Comparison of ENCODE assay signal across 1 cellular context in the genomic region with DNA sequence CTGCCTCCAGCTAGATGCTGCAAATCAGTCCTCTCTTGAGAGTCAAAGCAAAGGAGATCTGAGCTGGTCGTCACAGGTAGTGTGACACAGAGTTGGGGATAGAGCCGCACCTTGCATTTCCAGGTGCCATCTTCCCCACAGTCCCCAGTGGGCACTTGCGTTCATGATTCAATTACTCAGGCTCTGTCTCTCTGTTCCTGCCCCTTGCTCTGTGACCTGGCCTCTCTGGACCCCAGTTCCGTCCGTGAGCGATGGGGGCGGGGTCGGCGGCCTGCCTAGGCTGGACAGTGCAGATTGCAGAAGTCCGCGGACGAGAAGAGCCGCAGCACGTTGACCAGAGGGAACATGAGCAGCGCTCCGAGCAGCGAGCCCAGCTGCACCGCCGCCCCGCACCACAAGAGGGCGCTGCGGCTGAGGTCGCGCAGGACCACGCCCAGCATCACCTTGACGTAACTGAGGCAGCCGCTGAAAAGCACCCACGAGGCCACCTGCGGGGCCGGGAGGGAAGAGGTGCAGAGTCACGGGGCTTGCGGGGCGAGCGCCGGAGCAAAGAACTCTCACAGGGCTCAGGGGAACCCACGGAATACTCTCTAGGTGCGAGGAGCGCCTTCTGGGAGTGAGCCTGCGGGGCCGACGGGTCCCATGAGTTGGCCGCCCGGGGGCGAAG.
TF ChIP-seq lines count a peak whose summit lies in the region.

No MANE protein-coding gene starts in this region.

TF ChIP-seq in K562, 482 proteins besides CTCF, POLR2A, EP300 and RAD21 (continued from another document and continues in another):
- TF ChIP-seq, protein P1, sequence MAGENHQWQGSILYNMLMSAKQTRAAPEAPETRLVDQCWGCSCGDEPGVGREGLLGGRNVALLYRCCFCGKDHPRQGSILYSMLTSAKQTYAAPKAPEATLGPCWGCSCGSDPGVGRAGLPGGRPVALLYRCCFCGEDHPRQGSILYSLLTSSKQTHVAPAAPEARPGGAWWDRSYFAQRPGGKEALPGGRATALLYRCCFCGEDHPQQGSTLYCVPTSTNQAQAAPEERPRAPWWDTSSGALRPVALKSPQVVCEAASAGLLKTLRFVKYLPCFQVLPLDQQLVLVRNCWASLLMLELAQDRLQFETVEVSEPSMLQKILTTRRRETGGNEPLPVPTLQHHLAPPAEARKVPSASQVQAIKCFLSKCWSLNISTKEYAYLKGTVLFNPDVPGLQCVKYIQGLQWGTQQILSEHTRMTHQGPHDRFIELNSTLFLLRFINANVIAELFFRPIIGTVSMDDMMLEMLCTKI (IDR thresholded peaks at IDR 0.05; ENCODE audit: partially characterized antibody) = no peak
- no peak for TF ChIP-seq SREBF1 (IDR thresholded peaks at IDR 0.05; ENCODE audit: borderline replicate concordance, low read depth, low read length)
- TF ChIP-seq, protein P2, sequence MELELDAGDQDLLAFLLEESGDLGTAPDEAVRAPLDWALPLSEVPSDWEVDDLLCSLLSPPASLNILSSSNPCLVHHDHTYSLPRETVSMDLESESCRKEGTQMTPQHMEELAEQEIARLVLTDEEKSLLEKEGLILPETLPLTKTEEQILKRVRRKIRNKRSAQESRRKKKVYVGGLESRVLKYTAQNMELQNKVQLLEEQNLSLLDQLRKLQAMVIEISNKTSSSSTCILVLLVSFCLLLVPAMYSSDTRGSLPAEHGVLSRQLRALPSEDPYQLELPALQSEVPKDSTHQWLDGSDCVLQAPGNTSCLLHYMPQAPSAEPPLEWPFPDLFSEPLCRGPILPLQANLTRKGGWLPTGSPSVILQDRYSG (tag; conservative IDR thresholded peaks at IDR 0.05; ENCODE audit: low read depth) = no peak
- TF ChIP-seq, protein P3, sequence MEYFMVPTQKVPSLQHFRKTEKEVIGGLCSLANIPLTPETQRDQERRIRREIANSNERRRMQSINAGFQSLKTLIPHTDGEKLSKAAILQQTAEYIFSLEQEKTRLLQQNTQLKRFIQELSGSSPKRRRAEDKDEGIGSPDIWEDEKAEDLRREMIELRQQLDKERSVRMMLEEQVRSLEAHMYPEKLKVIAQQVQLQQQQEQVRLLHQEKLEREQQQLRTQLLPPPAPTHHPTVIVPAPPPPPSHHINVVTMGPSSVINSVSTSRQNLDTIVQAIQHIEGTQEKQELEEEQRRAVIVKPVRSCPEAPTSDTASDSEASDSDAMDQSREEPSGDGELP (CRISPR knock-in tag; IDR thresholded peaks at IDR 0.05; ENCODE audit: borderline replicate concordance) = peak; percentile 88; the same call in 1 of the 2 replicates
- TF ChIP-seq, protein P4, sequence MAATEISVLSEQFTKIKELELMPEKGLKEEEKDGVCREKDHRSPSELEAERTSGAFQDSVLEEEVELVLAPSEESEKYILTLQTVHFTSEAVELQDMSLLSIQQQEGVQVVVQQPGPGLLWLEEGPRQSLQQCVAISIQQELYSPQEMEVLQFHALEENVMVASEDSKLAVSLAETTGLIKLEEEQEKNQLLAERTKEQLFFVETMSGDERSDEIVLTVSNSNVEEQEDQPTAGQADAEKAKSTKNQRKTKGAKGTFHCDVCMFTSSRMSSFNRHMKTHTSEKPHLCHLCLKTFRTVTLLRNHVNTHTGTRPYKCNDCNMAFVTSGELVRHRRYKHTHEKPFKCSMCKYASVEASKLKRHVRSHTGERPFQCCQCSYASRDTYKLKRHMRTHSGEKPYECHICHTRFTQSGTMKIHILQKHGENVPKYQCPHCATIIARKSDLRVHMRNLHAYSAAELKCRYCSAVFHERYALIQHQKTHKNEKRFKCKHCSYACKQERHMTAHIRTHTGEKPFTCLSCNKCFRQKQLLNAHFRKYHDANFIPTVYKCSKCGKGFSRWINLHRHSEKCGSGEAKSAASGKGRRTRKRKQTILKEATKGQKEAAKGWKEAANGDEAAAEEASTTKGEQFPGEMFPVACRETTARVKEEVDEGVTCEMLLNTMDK (IDR thresholded peaks at IDR 0.05; ENCODE audit: borderline replicate concordance, insufficient read depth, low read depth, low read length, poor library complexity, severe bottlenecking) = peak; percentile 75
- peak; percentile 29; the same call in 1 of the 2 replicates for TF ChIP-seq GABPB1 (CRISPR knock-in tag; IDR thresholded peaks at IDR 0.05)
- 0 out of 2 replicates have a peak, but pooled peaks have one; percentile 19 for TF ChIP-seq TOE1 (IDR thresholded peaks at IDR 0.05; ENCODE audit: borderline replicate concordance)
- TF ChIP-seq TOE1 (CRISPR knock-in tag; IDR thresholded peaks at IDR 0.05; ENCODE audit: borderline replicate concordance, low read depth) = 0 out of 2 replicates have a peak, but pooled peaks have one; percentile 71
- TF ChIP-seq FOXK1 (CRISPR knock-in tag; IDR thresholded peaks at IDR 0.05; ENCODE audit: borderline replicate concordance) = 0 out of 2 replicates have a peak, but pooled peaks have one; percentile 26
- no peak for TF ChIP-seq HDAC3 (IDR thresholded peaks at IDR 0.05; ENCODE audit: borderline replicate concordance, partially characterized antibody)
- TF ChIP-seq ZEB2 (IDR thresholded peaks at IDR 0.05) = peak; percentile 85
- no peak for TF ChIP-seq ZC3H8 (IDR thresholded peaks at IDR 0.05)
- peak; percentile 42; the same call in 1 of the 2 replicates for TF ChIP-seq SAFB (IDR thresholded peaks at IDR 0.05; ENCODE audit: borderline replicate concordance, low read depth, low read length)
- TF ChIP-seq CHD2 (IDR thresholded peaks at IDR 0.05; ENCODE audit: low read depth, low read length) = no peak
- TF ChIP-seq ZKSCAN1 (IDR thresholded peaks at IDR 0.05; ENCODE audit: low read depth, low read length) = no peak
- peak; percentile 95 for TF ChIP-seq SP1 (CRISPR knock-in tag; IDR thresholded peaks at IDR 0.05)
- TF ChIP-seq WHSC1 (IDR thresholded peaks at IDR 0.05; ENCODE audit: low read length) = no peak
- TF ChIP-seq, protein P5, sequence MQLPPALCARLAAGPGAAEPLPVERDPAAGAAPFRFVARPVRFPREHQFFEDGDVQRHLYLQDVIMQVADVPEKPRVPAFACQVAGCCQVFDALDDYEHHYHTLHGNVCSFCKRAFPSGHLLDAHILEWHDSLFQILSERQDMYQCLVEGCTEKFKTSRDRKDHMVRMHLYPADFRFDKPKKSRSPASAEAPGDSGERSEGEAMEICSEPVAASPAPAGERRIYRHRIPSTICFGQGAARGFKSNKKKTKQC (CRISPR knock-in tag; IDR thresholded peaks at IDR 0.05) = no peak
- TF ChIP-seq MED1 (CRISPR knock-in tag; IDR thresholded peaks at IDR 0.05; ENCODE audit: borderline replicate concordance) = no peak
- no peak for TF ChIP-seq TCF7 (IDR thresholded peaks at IDR 0.05; ENCODE audit: borderline replicate concordance)
- TF ChIP-seq NR2C1 (IDR thresholded peaks at IDR 0.05) = no peak
- no peak for TF ChIP-seq NR2C1 (tag; IDR thresholded peaks at IDR 0.05)
- TF ChIP-seq ZFP30 (CRISPR knock-in tag; IDR thresholded peaks at IDR 0.05; ENCODE audit: borderline replicate concordance) = no peak
- TF ChIP-seq, protein P6, sequence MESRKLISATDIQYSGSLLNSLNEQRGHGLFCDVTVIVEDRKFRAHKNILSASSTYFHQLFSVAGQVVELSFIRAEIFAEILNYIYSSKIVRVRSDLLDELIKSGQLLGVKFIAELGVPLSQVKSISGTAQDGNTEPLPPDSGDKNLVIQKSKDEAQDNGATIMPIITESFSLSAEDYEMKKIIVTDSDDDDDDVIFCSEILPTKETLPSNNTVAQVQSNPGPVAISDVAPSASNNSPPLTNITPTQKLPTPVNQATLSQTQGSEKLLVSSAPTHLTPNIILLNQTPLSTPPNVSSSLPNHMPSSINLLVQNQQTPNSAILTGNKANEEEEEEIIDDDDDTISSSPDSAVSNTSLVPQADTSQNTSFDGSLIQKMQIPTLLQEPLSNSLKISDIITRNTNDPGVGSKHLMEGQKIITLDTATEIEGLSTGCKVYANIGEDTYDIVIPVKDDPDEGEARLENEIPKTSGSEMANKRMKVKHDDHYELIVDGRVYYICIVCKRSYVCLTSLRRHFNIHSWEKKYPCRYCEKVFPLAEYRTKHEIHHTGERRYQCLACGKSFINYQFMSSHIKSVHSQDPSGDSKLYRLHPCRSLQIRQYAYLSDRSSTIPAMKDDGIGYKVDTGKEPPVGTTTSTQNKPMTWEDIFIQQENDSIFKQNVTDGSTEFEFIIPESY (CRISPR knock-in tag; IDR thresholded peaks at IDR 0.05) = peak; percentile 59; the same call in 1 of the 2 replicates
- TF ChIP-seq, protein P7, sequence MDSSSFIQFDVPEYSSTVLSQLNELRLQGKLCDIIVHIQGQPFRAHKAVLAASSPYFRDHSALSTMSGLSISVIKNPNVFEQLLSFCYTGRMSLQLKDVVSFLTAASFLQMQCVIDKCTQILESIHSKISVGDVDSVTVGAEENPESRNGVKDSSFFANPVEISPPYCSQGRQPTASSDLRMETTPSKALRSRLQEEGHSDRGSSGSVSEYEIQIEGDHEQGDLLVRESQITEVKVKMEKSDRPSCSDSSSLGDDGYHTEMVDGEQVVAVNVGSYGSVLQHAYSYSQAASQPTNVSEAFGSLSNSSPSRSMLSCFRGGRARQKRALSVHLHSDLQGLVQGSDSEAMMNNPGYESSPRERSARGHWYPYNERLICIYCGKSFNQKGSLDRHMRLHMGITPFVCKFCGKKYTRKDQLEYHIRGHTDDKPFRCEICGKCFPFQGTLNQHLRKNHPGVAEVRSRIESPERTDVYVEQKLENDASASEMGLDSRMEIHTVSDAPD (CRISPR knock-in tag; IDR thresholded peaks at IDR 0.05) = no peak
- TF ChIP-seq CREM (IDR thresholded peaks at IDR 0.05; ENCODE audit: low read depth) = peak; percentile 82
- 0 out of 2 replicates have a peak, but pooled peaks have one; percentile 40 for TF ChIP-seq RBFOX2 (IDR thresholded peaks at IDR 0.05; ENCODE audit: low read depth, low read length)
- TF ChIP-seq ZNF124 (CRISPR knock-in tag; IDR thresholded peaks at IDR 0.05) = no peak
- TF ChIP-seq, protein P8, sequence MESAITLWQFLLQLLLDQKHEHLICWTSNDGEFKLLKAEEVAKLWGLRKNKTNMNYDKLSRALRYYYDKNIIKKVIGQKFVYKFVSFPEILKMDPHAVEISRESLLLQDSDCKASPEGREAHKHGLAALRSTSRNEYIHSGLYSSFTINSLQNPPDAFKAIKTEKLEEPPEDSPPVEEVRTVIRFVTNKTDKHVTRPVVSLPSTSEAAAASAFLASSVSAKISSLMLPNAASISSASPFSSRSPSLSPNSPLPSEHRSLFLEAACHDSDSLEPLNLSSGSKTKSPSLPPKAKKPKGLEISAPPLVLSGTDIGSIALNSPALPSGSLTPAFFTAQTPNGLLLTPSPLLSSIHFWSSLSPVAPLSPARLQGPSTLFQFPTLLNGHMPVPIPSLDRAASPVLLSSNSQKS (CRISPR knock-in tag; IDR thresholded peaks at IDR 0.05) = no peak
- no peak for TF ChIP-seq IFI16 (CRISPR knock-in tag; IDR thresholded peaks at IDR 0.05)
- TF ChIP-seq ZNF431 (CRISPR knock-in tag; IDR thresholded peaks at IDR 0.05) = no peak
- TF ChIP-seq NR2F6 (CRISPR knock-in tag; IDR thresholded peaks at IDR 0.05) = no peak
- no peak for TF ChIP-seq SMARCA5 (IDR thresholded peaks at IDR 0.05)
- TF ChIP-seq TCF3 (CRISPR knock-in tag; IDR thresholded peaks at IDR 0.05) = peak; percentile 47; the same call in 1 of the 2 replicates
- TF ChIP-seq SMAD2 (IDR thresholded peaks at IDR 0.05; ENCODE audit: low read depth, low read length) = no peak
- TF ChIP-seq FOXP1 (CRISPR knock-in tag; IDR thresholded peaks at IDR 0.05) = 0 out of 2 replicates have a peak, but pooled peaks have one; percentile 53
- peak in 2 of 3 experiments; percentile 8 to 23 for TF ChIP-seq YY1 (IDR thresholded peaks at IDR 0.05; ENCODE audit: borderline replicate concordance in 1 of 3, control insufficient read depth in 1 of 3, extremely low read depth in 1 of 3, insufficient read depth in 3 of 3, insufficient read length in 1 of 3, insufficient replicate concordance in 2 of 3, low read depth in 1 of 3, low read length in 2 of 3)
- TF ChIP-seq, protein P9, sequence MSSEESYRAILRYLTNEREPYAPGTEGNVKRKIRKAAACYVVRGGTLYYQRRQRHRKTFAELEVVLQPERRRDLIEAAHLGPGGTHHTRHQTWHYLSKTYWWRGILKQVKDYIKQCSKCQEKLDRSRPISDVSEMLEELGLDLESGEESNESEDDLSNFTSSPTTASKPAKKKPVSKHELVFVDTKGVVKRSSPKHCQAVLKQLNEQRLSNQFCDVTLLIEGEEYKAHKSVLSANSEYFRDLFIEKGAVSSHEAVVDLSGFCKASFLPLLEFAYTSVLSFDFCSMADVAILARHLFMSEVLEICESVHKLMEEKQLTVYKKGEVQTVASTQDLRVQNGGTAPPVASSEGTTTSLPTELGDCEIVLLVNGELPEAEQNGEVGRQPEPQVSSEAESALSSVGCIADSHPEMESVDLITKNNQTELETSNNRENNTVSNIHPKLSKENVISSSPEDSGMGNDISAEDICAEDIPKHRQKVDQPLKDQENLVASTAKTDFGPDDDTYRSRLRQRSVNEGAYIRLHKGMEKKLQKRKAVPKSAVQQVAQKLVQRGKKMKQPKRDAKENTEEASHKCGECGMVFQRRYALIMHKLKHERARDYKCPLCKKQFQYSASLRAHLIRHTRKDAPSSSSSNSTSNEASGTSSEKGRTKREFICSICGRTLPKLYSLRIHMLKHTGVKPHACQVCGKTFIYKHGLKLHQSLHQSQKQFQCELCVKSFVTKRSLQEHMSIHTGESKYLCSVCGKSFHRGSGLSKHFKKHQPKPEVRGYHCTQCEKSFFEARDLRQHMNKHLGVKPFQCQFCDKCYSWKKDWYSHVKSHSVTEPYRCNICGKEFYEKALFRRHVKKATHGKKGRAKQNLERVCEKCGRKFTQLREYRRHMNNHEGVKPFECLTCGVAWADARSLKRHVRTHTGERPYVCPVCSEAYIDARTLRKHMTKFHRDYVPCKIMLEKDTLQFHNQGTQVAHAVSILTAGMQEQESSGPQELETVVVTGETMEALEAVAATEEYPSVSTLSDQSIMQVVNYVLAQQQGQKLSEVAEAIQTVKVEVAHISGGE (CRISPR knock-in tag; IDR thresholded peaks at IDR 0.05) = 0 out of 6 replicates have a peak, but pooled peaks of 1 of the 3 experiments have one; percentile 23
- no peak for TF ChIP-seq NFATC3 (IDR thresholded peaks at IDR 0.05)
- no peak for TF ChIP-seq TEAD2 (tag; IDR thresholded peaks at IDR 0.05)
- TF ChIP-seq IRF2 (CRISPR knock-in tag; IDR thresholded peaks at IDR 0.05) = no peak
- no peak for TF ChIP-seq MCM2 (IDR thresholded peaks at IDR 0.05; ENCODE audit: low read depth)
- no peak; the same call in 1 of the 2 replicates for TF ChIP-seq NR2C2 (CRISPR knock-in tag; IDR thresholded peaks at IDR 0.05)
- peak; percentile 42; the same call in 1 of the 2 replicates for TF ChIP-seq NR2C2 (tag; IDR thresholded peaks at IDR 0.05)
- TF ChIP-seq ZNF561 (CRISPR knock-in tag; conservative IDR thresholded peaks at IDR 0.05) = no peak
- TF ChIP-seq, protein P10, sequence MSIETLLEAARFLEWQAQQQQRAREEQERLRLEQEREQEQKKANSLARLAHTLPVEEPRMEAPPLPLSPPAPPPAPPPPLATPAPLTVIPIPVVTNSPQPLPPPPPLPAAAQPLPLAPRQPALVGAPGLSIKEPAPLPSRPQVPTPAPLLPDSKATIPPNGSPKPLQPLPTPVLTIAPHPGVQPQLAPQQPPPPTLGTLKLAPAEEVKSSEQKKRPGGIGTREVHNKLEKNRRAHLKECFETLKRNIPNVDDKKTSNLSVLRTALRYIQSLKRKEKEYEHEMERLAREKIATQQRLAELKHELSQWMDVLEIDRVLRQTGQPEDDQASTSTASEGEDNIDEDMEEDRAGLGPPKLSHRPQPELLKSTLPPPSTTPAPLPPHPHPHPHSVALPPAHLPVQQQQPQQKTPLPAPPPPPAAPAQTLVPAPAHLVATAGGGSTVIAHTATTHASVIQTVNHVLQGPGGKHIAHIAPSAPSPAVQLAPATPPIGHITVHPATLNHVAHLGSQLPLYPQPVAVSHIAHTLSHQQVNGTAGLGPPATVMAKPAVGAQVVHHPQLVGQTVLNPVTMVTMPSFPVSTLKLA (conservative IDR thresholded peaks at IDR 0.05) = peak; percentile 44 to 64; a peak in 3 of 4 replicates
